Comparison of ENCODE assay signal across 29 cellular contexts in the genomic region with DNA sequence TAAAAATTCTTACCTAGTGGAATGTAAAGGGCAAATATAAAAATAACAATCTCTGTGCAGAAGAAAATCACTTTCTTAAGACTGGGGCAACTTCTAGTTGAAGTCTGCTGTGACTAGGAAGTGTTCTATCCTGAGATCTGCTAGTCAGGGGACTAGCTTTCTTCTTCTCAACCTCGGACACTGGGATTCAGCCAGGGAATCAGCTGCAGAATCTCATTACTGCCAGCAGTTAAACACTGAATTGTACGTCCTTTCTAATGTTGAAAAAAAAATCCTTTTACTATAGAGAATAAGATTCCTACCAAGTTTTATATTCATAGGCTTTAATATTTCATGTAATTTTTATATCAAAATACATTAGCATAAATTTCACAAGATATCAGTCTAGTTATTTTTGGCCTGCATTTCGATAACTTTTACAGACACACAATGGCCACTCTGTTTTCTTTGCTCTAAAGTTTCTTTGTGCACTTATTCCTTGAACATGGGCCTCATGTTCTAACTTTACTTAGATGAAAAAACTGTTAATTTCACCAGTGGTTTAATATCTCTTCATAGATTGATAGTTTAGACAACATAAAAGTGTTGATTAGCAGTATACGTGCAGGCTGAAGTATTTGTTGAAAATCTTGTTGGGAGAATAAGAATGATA. TPM values are rescaled to one million over a fixed set of nuclear protein-coding genes. Genes with fewer than 3 reads are reported as not detected.
DNase-seq lines count a peak whose midpoint lies in the region; ATAC-seq and TF ChIP-seq lines count a peak whose summit lies in the region.
"Had no signal": no experiment of that assay in that cellular context is flagged by ENCODE, and none has a peak within 500 bp of the region (broad histone marks: within the 10 kb centered on the region; RNA-seq: fewer than 3 reads in every experiment).

No MANE protein-coding gene starts in this region.

- H3K27me3 Mint-ChIP-seq in natural killer cell (ENCODE audit: low read depth in 2 of 2) (peaks cover 14 to 21% of the 10 kb centered on the region in 2 donors), HFFc6 (ENCODE audit: insufficient read depth) (peaks cover 15% of the 10 kb centered on the region)
- H3K27me3 Mint-ChIP-seq in natural killer cell treated with Interleukin-12 subunit alpha and Interleukin-12 subunit beta and Interleukin-15 and Interleukin-18, amount 100 ng/mL, for 72 hours, result peaks cover 14 to 24% of the 10 kb centered on the region in 2 donors

- dilution Hi-C loops in mammary epithelial cell (cut with HindIII; ENCODE audit: low sequenced_read_pairs), result no loop called here

- peak overlapping the region; percentile 14 for H3K4me3 Mint-ChIP-seq in natural killer cell
- no peak overlapping the region for H3K4me3 Mint-ChIP-seq in natural killer cell treated with Interleukin-12 subunit alpha and Interleukin-12 subunit beta and Interleukin-15 and Interleukin-18, amount 100 ng/mL, for 72 hours
- no peak overlapping the region for H3K4me3 Mint-ChIP-seq in HFFc6
- H3K4me3 Mint-ChIP-seq: activated naive CD4-positive, alpha-beta T cell treated with anti-CD3 and anti-CD28 coated beads, Interleukin-2, amount 10 ng/mL, durations not matched to agents 7 days and 5 days; activated T-helper 1 cell treated with anti-CD3 and anti-CD28 coated beads, Interleukin-12 subunit alpha, Interleukin-12 subunit beta, Interleukin-2, Interleukin-4 antibody, amounts not matched to agents 30 ng/mL and 10 ng/mL and 1 ng/mL, durations not matched to agents 14 hours and 24 hours and 36 hours had no signal

- H3K36me3 Mint-ChIP-seq in natural killer cell (no peaks in the 10 kb centered on the region), HFFc6 (ENCODE audit: low read depth) (no peaks in the 10 kb centered on the region)
- no peaks in the 10 kb centered on the region for H3K36me3 Mint-ChIP-seq in natural killer cell treated with Interleukin-12 subunit alpha and Interleukin-12 subunit beta and Interleukin-15 and Interleukin-18, amount 100 ng/mL, for 72 hours
- H3K36me3 Mint-ChIP-seq: activated naive CD4-positive, alpha-beta T cell treated with anti-CD3 and anti-CD28 coated beads, Interleukin-2, amount 10 ng/mL, durations not matched to agents 7 days and 5 days; CD4-positive, CD25-positive, alpha-beta regulatory T cell; IgD-negative memory B cell; WTC11 had no signal

- H3K4me1 Mint-ChIP-seq in natural killer cell (peaks cover 5 to 7% of the 10 kb centered on the region in 2 donors), HFFc6 (ENCODE audit: low read depth) (peaks cover 6% of the 10 kb centered on the region)
- H3K4me1 Mint-ChIP-seq in natural killer cell treated with Interleukin-12 subunit alpha and Interleukin-12 subunit beta and Interleukin-15 and Interleukin-18, amount 100 ng/mL, for 72 hours (ENCODE audit: low read depth in 2 of 2), result peaks cover 6 to 7% of the 10 kb centered on the region in 2 donors

- CTCF ChIA-PET in mammary epithelial cell (lab: Charles Lee; ENCODE audit: low non-redundant PET), result no interaction called here

- H3K9me3 Mint-ChIP-seq in natural killer cell, result no peaks in the 10 kb centered on the region
- H3K9me3 Mint-ChIP-seq in natural killer cell treated with Interleukin-12 subunit alpha and Interleukin-12 subunit beta and Interleukin-15 and Interleukin-18, amount 100 ng/mL, for 72 hours, result no peaks in the 10 kb centered on the region
- H3K9me3 Mint-ChIP-seq in HFFc6, result no peaks in the 10 kb centered on the region
- H3K9me3 Mint-ChIP-seq: activated naive CD4-positive, alpha-beta T cell treated with anti-CD3 and anti-CD28 coated beads, Interleukin-2, amount 10 ng/mL, durations not matched to agents 7 days and 5 days; activated T-helper 1 cell treated with anti-CD3 and anti-CD28 coated beads, Interleukin-12 subunit alpha, Interleukin-12 subunit beta, Interleukin-2, Interleukin-4 antibody, amounts not matched to agents 30 ng/mL and 10 ng/mL and 1 ng/mL, durations not matched to agents 14 hours and 24 hours and 36 hours; IgD-negative memory B cell; WTC11 had no signal

- peaks cover 13% of the 10 kb centered on the region for H3K4me1 ChIP-seq in mammary epithelial cell (ENCODE audit: insufficient read depth, low read length)
- H3K4me1 ChIP-seq: breast epithelium had no signal

- intact Hi-C loops in natural killer cell (cut with micrococcal nuclease) (loop anchor here (10.0 kb wide), 1 partner anchor 265 kb away; the partner anchor contains the start of gene ADPGK), head of caudate nucleus (cut with DNase I) (no loop called here), mammary epithelial cell (cut with micrococcal nuclease) (no loop called here)

- TF ChIP-seq CTCF in natural killer cell (IDR thresholded peaks at IDR 0.05) (no peak), HFFc6 (IDR thresholded peaks at IDR 0.05) (no peak), mammary epithelial cell (conservative IDR thresholded peaks at IDR 0.05 in 1 of 2, IDR thresholded peaks at IDR 0.05 in 1 of 2; ENCODE audit: extremely low read depth in 1 of 2, insufficient read depth in 1 of 2, low read depth in 1 of 2, low read length in 2 of 2) (no peak)

- no peaks in the 10 kb centered on the region for H3K36me3 ChIP-seq in mammary epithelial cell (ENCODE audit: insufficient read depth, low read length)
- H3K36me3 ChIP-seq: breast epithelium, lower lobe of right lung, stomach had no signal

- no peaks in the 10 kb centered on the region for H3K27me3 ChIP-seq in mammary epithelial cell (ENCODE audit: insufficient read depth, low read length)
- H3K27me3 ChIP-seq: breast epithelium had no signal

- no peak overlapping the region for H3K4me2 ChIP-seq in mammary epithelial cell (ENCODE audit: insufficient read depth, low read depth, low read length)
- H3K4me2 ChIP-seq: smooth muscle cell had no signal

- H4K20me1 ChIP-seq in mammary epithelial cell (ENCODE audit: insufficient read depth, low read length), result no peaks in the 10 kb centered on the region

- H3K27ac Mint-ChIP-seq in natural killer cell (no peak overlapping the region), HFFc6 (no peak overlapping the region)
- H3K27ac Mint-ChIP-seq in natural killer cell treated with Interleukin-12 subunit alpha and Interleukin-12 subunit beta and Interleukin-15 and Interleukin-18, amount 100 ng/mL, for 72 hours, result no peak overlapping the region
- H3K27ac Mint-ChIP-seq: activated naive CD4-positive, alpha-beta T cell treated with anti-CD3 and anti-CD28 coated beads, Interleukin-2, amount 10 ng/mL, durations not matched to agents 7 days and 5 days; activated T-helper 1 cell treated with anti-CD3 and anti-CD28 coated beads, Interleukin-12 subunit alpha, Interleukin-12 subunit beta, Interleukin-2, Interleukin-4 antibody, amounts not matched to agents 30 ng/mL and 10 ng/mL and 1 ng/mL, durations not matched to agents 14 hours and 24 hours and 36 hours; CD4-positive, CD25-positive, alpha-beta regulatory T cell; IgD-negative memory B cell; WTC11 had no signal

- no TSS peak for BruUV-seq in mammary epithelial cell (replicated peaks; lab: Mats Ljungman, UMichigan)

- 17% methylated on average over 4 of the region's 4 CpGs for WGBS in mammary epithelial cell (ENCODE audit: low coverage, missing lambda C conversion rate)

- H3K9ac ChIP-seq in mammary epithelial cell (ENCODE audit: insufficient read depth, low read length), result no peak overlapping the region

- H3K9me3 ChIP-seq in mammary epithelial cell (replicated peaks; ENCODE audit: insufficient read depth, low read length), result no peaks in the 10 kb centered on the region
- H3K9me3 ChIP-seq: breast epithelium, lower lobe of right lung, stomach had no signal

- ATAC-seq in natural killer cell (no peak), HG03521 (IDR thresholded peaks at IDR 0.05; ENCODE audit: unreplicated experiment) (no peak), HG03175 (IDR thresholded peaks at IDR 0.05; ENCODE audit: unreplicated experiment) (no peak)
- no peak for ATAC-seq in natural killer cell treated with Interleukin-12 subunit alpha and Interleukin-12 subunit beta and Interleukin-15 and Interleukin-18, amount 100 ng/mL, for 72 hours
- ATAC-seq: GM12878, lower lobe of right lung, PC-3, WTC11 had no signal

- no peak overlapping the region for H3K4me3 ChIP-seq in mammary epithelial cell (replicated peaks in 1 of 3; ENCODE audit: insufficient read depth in 1 of 3, low read depth in 2 of 3, low read length in 3 of 3)
- H3K4me3 ChIP-seq: breast epithelium, GM12878, lower lobe of right lung, stomach had no signal

- in situ Hi-C loops in mammary epithelial cell (cut with MboI; ENCODE audit: low sequenced_read_pairs in 2 of 2), result no loop called here

- no peak for DNase-seq in natural killer cell
- no peak for DNase-seq in natural killer cell treated with Interleukin-12 subunit alpha and Interleukin-12 subunit beta and Interleukin-15 and Interleukin-18, amount 100 ng/mL, for 72 hours (ENCODE audit: low spot score)
- peak in 24 of 42 donors; percentile 14 to 71 (median 42) for DNase-seq in head of caudate nucleus
- DNase-seq in pons (ENCODE audit: low spot score), result peak; percentile 86
- no peak for DNase-seq in HFFc6
- no peak for DNase-seq in mammary epithelial cell
- DNase-seq: 8988T; activated CD8-positive, alpha-beta memory T cell treated with anti-CD3 and anti-CD28 coated beads, Interleukin-2, amount 50 U/mL, for 4 hours; activated naive CD4-positive, alpha-beta T cell treated with anti-CD3 and anti-CD28 coated beads, Interleukin-2, amount 10 ng/mL, durations not matched to agents 7 days and 5 days; amniotic stem cell; CD4-positive, CD25-positive, alpha-beta regulatory T cell; effector CD4-positive, alpha-beta T cell; kidney glomerular epithelial cell; lower lobe of right lung; NCI-H187; NCI-H2171 treated with DMSO at 0.1 percent for 48 hours; NCI-H510A treated with DMSO at 0.1 percent for 48 hours; PC-3; stimulated activated CD4-positive, alpha-beta T cell treated with anti-CD3 and anti-CD28 coated beads, Interleukin-1b, Interleukin-23, amount 100 ng/mL, for 48 hours; stomach; T-helper 9 cell had no signal

- no peak overlapping the region for H3K27ac ChIP-seq in mammary epithelial cell (ENCODE audit: insufficient read depth, low read depth, low read length)
- H3K27ac ChIP-seq: lower lobe of right lung, stomach had no signal

- no peaks in the 10 kb centered on the region for H3K79me2 ChIP-seq in mammary epithelial cell (ENCODE audit: insufficient read depth, low read length)

- H2AFZ ChIP-seq in mammary epithelial cell (ENCODE audit: low read depth, low read length), result no peak overlapping the region

RNA-seq across cellular contexts. Expression of gene NEO1, which starts 2.6 kb away (rescaled TPM):
- total RNA-seq in natural killer cell (10 to 100 TPM; 16.3 to 19.0 (median 17.4) TPM), mammary epithelial cell (10 to 100 TPM; 17.0 to 23.3 TPM)
- 1 to 10 TPM; 3.6 to 8.0 TPM for total RNA-seq in natural killer cell treated with Interleukin-12 subunit alpha and Interleukin-12 subunit beta and Interleukin-15 and Interleukin-18, amount 100 ng/mL, for 72 hours
- 10 to 100 TPM in 4 of 6 experiments, 1 to 10 TPM in 2; 6.4 to 20.3 (median 16.3) TPM for total RNA-seq in HFFc6 (2021; fragmentation: NEBNext Ultra II Directional; extraction: Animal tissue kit (Norgen Biotek cat#: 25700))
- 9.7 TPM for polyA plus RNA-seq in mammary epithelial cell
- polyA minus RNA-seq in mammary epithelial cell, result 35.4 TPM

Comparison
In these comparisons a context has a peak if more than half of its experiments do, and no peak if none do; other contexts are left out.
1. DNase-seq: peak in head of caudate nucleus (24 of 42) and pons (single experiment); none in natural killer cell (single experiment), natural killer cell treated with Interleukin-12 subunit alpha and Interleukin-12 subunit beta and Interleukin-15 and Interleukin-18, amount 100 ng/mL, for 72 hours (single experiment), HFFc6 (single experiment) and mammary epithelial cell (single experiment).